Comparison of ENCODE assay signal across 24 cellular contexts in the genomic region with DNA sequence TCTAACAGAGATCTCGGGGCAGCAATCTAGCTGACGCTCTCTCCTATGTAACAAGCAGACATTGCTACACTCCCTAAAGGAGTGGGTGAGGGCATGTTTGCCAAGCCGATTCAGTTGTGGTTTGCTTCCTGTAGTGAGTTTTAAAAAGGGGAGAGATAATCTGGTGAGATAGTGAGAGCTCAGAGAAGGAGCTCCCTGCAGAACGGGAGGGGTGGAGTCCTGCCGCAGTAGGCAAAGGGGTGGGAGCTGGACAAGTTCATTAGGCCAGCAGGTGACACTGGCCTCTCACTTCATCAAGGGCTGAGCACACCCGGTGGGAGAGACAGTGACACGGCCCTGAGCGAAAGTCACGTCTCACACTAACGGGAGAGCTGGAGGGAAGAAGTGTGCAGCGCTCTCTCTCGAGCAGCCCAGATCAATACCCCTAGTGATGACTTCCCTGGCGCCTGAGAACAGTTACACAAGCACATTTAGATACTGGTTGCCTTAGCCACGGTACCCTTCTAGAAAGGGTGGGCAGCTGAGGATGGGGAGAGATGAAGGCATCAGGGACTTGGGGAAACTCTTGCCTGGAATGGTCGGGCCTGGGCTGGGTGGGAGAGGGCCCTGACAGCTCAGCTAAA.
"Had no signal": no experiment of that assay in that cellular context is flagged by ENCODE, and none has a peak within 500 bp of the region (broad histone marks: within the 10 kb centered on the region; RNA-seq: fewer than 3 reads in every experiment).

No MANE protein-coding gene starts in this region.

- H3K9me3 ChIP-seq: adrenal gland, lower lobe of right lung, neutrophil, ovary, psoas muscle, right atrium auricular region, spleen, thoracic aorta, vagina had no signal

- H3K27me3 ChIP-seq: adrenal gland, ovary, right atrium auricular region, vagina had no signal

- H3K4me1 ChIP-seq: lower lobe of right lung, psoas muscle, right atrium auricular region, spleen, vagina had no signal

- DNase-seq: activated B cell treated with CpG ODN at 0.5 μM for 24 hours; activated CD4-positive, alpha-beta T cell treated with anti-CD3 and anti-CD28 coated beads for 36 hours; activated CD4-positive, alpha-beta T cell treated with anti-CD3 and anti-CD28 coated beads, Interleukin-2, amount 50 U/mL, for 4 hours; activated CD8-positive, alpha-beta memory T cell treated with anti-CD3 and anti-CD28 coated beads for 24 hours; activated CD8-positive, alpha-beta memory T cell treated with anti-CD3 and anti-CD28 coated beads, Interleukin-2, amount 50 U/mL, for 48 hours; activated naive CD4-positive, alpha-beta T cell; activated T-cell treated with anti-CD3 and anti-CD28 coated beads, Interleukin-2, amount 50 U/mL, for 4 hours; effector CD4-positive, alpha-beta T cell; erythroblast; lower lobe of right lung; naive thymus-derived CD8-positive, alpha-beta T cell; ovary; psoas muscle; spleen; stimulated activated CD4-positive, alpha-beta T cell treated with anti-CD3 and anti-CD28 coated beads, Interleukin-4, amount 100 ng/mL, for 1 hour; stimulated activated naive CD4-positive, alpha-beta T cell had no signal

- H3K4me3 Mint-ChIP-seq: activated B cell treated with CpG ODN at 0.5 μM for 24 hours; activated CD4-positive, alpha-beta T cell treated with anti-CD3 and anti-CD28 coated beads for 36 hours; activated naive CD8-positive, alpha-beta T cell; activated T-cell treated with anti-CD3 and anti-CD28 coated beads, Interleukin-2, amount 50 U/mL, for 4 hours; naive thymus-derived CD8-positive, alpha-beta T cell; type B pancreatic cell had no signal

- H3K9me3 Mint-ChIP-seq: activated B cell treated with CpG ODN at 0.5 μM for 24 hours; activated T-cell treated with anti-CD3 and anti-CD28 coated beads, Interleukin-2, amount 50 U/mL, for 4 hours; activated T-helper 2 cell treated with anti-CD3 and anti-CD28 coated beads, Interferon-gamma antibody, Interleukin-2, Interleukin-4, amounts not matched to agents 10 μg/mL and 5 μg/mL and 100 μg/mL, durations not matched to agents 14 hours and 24 hours and 36 hours; naive thymus-derived CD8-positive, alpha-beta T cell; type B pancreatic cell had no signal

- H3K27ac ChIP-seq: adrenal gland, lower lobe of right lung, neutrophil, ovary, psoas muscle, right atrium auricular region, spleen, thoracic aorta, vagina had no signal

- H3K27ac Mint-ChIP-seq: activated B cell treated with CpG ODN at 0.5 μM for 24 hours; activated CD4-positive, alpha-beta T cell treated with anti-CD3 and anti-CD28 coated beads for 36 hours; activated naive CD8-positive, alpha-beta T cell; activated T-helper 2 cell treated with anti-CD3 and anti-CD28 coated beads, Interferon-gamma antibody, Interleukin-2, Interleukin-4, amounts not matched to agents 10 μg/mL and 5 μg/mL and 100 μg/mL, durations not matched to agents 14 hours and 24 hours and 36 hours; type B pancreatic cell had no signal

- H3K36me3 ChIP-seq: neutrophil, ovary, vagina had no signal

- H3K27me3 Mint-ChIP-seq: activated naive CD8-positive, alpha-beta T cell had no signal

- H3K4me3 ChIP-seq: adrenal gland, lower lobe of right lung, ovary, psoas muscle, right atrium auricular region, spleen, thoracic aorta, vagina had no signal

- H3K36me3 Mint-ChIP-seq: activated naive CD8-positive, alpha-beta T cell had no signal

- ATAC-seq: activated CD4-positive, alpha-beta T cell treated with anti-CD3 and anti-CD28 coated beads for 36 hours; activated T-cell treated with anti-CD3 and anti-CD28 coated beads, Interleukin-2, amount 50 U/mL, for 4 hours; lower lobe of right lung; naive thymus-derived CD8-positive, alpha-beta T cell had no signal

- H3K4me1 Mint-ChIP-seq: activated B cell treated with CpG ODN at 0.5 μM for 24 hours; activated CD4-positive, alpha-beta T cell treated with anti-CD3 and anti-CD28 coated beads for 36 hours; naive thymus-derived CD8-positive, alpha-beta T cell had no signal
